Comparison of ENCODE assay signal across 2 cellular contexts in genomic region chr20:62353289-62354030, GRCh38.
TF ChIP-seq lines count a peak whose summit lies in the region.

No MANE protein-coding gene starts in this region.

TF ChIP-seq in HCT116, 20 proteins besides CTCF, POLR2A, EP300 and RAD21:
- TF ChIP-seq EGR1 (IDR thresholded peaks at IDR 0.05; ENCODE audit: low read depth) (no peak), YY1 (IDR thresholded peaks at IDR 0.05; ENCODE audit: extremely low read depth, insufficient replicate concordance, low read depth, low read length) (no peak), EZH2phosphoT487 (IDR thresholded peaks at IDR 0.05; ENCODE audit: borderline replicate concordance) (no peak), CEBPB (IDR thresholded peaks at IDR 0.05; ENCODE audit: low read depth) (no peak), SP1 (IDR thresholded peaks at IDR 0.05; ENCODE audit: low read depth) (no peak), ELF1 (IDR thresholded peaks at IDR 0.05; ENCODE audit: borderline replicate concordance, low read depth) (no peak), FOSL1 (IDR thresholded peaks at IDR 0.05; ENCODE audit: low read depth) (no peak), CBX3 (IDR thresholded peaks at IDR 0.05; ENCODE audit: low read depth) (no peak), EZH2 (IDR thresholded peaks at IDR 0.05) (no peak), TCF7L2 (IDR thresholded peaks at IDR 0.05; ENCODE audit: borderline replicate concordance, extremely low read depth, insufficient read depth, insufficient read length) (no peak), SIN3A (IDR thresholded peaks at IDR 0.05; ENCODE audit: low read depth) (no peak), SRF (IDR thresholded peaks at IDR 0.05; ENCODE audit: low read depth) (no peak), ZBTB33 (IDR thresholded peaks at IDR 0.05; ENCODE audit: extremely low read depth, insufficient replicate concordance, low read length) (no peak), JUND (IDR thresholded peaks at IDR 0.05) (no peak)
- TF ChIP-seq, protein P1, sequence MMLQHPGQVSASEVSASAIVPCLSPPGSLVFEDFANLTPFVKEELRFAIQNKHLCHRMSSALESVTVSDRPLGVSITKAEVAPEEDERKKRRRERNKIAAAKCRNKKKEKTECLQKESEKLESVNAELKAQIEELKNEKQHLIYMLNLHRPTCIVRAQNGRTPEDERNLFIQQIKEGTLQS (IDR thresholded peaks at IDR 0.05): no peak

TF ChIP-seq in K562, 482 proteins besides CTCF, POLR2A, EP300 and RAD21:
- TF ChIP-seq USF1 (CRISPR knock-in tag; IDR thresholded peaks at IDR 0.05) (no peak), ZNF175 (CRISPR knock-in tag; IDR thresholded peaks at IDR 0.05; ENCODE audit: low read depth) (no peak), RBM15 (IDR thresholded peaks at IDR 0.05; ENCODE audit: insufficient read depth, low read length) (no peak), ZNF347 (CRISPR knock-in tag; IDR thresholded peaks at IDR 0.05; ENCODE audit: low read depth) (no peak), RBFOX2 (IDR thresholded peaks at IDR 0.05; ENCODE audit: low read depth, low read length) (peak; percentile 15; the same call in 1 of the 2 replicates), ZNF512 (tag; IDR thresholded peaks at IDR 0.05) (no peak), CBX3 (IDR thresholded peaks at IDR 0.05; ENCODE audit: borderline replicate concordance in 1 of 2, low read length in 2 of 2) (no peak)
